Comparison of ENCODE assay signal across 9 cellular contexts in the genomic region with DNA sequence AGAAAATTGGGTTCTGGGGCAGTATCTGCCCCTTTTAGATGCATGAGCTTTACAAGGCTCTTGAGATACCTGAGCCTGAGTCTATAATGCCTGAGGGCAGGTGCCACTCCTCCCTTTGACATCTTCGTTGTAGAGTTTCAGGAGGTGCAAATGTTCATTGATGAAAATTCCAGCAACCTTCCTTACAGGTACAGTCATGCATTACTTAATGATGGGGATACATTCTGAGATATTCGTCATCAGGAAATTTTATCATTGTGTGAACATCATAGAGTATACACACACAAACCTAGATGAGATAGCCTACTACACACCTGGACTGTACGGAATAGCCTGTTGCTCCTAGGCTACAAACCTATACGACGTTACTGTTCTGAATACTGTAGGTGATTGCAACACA.
"Had no signal": no experiment of that assay in that cellular context is flagged by ENCODE, and none has a peak within 500 bp of the region (broad histone marks: within the 10 kb centered on the region; RNA-seq: fewer than 3 reads in every experiment).

No MANE protein-coding gene starts in this region.

- H3K27ac Mint-ChIP-seq: HFFc6 had no signal

- FAIRE-seq: K562 had no signal

- H3K27ac ChIP-seq: GM23248, HL-60 had no signal

- H3K36me3 ChIP-seq: HAP-1 had no signal

- H3K4me3 Mint-ChIP-seq: HFFc6 had no signal

- DNase-seq: GM23248, GOT3, H7, HFFc6, IMR-90 had no signal

- H2AFZ ChIP-seq: GM23248 had no signal

- H3K9ac ChIP-seq: GM23248 had no signal

- H3K4me3 ChIP-seq: GM23248, HAP-1, K562 had no signal

- ATAC-seq: HCT116, K562 had no signal

- H3K9me3 ChIP-seq: HAP-1 had no signal
